In the genomic region with DNA sequence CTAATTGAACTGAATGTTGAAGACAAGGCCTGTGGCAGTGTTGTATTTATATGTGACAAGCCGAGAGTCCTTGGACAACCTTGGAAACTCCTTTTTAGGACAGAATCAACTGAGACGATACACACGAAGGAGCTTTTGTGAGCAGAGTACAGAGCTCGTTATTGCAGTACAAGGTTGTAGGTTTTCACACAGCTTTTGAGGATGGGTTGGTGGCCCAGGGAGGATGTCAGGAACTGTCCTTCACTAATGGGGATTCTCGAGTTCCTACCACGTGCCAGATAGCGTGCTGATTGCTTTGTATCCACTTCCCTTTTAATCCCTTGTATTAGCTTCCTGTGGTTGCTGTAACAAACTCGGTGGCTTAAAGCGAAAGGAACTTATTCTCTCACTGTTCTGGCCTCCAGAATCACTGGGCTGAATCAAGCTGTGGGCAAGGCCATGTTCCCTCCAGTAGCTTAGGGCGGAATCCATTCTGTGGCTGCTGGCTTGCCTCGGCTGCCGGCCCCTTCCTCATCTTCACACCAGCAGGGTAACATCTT, we compare ENCODE assay signal across 9 cellular contexts. TPM values are rescaled to one million over a fixed set of nuclear protein-coding genes. Genes with fewer than 3 reads are reported as not detected.
DNase-seq lines count a peak whose midpoint lies in the region; ATAC-seq and TF ChIP-seq lines count a peak whose summit lies in the region.
"Had no signal": no experiment of that assay in that cellular context is flagged by ENCODE, and none has a peak within 500 bp of the region (broad histone marks: within the 10 kb centered on the region; RNA-seq: fewer than 3 reads in every experiment).

No MANE protein-coding gene starts in this region.

- ATAC-seq in HG02884 (IDR thresholded peaks at IDR 0.05; ENCODE audit: unreplicated experiment) (peak; percentile 35), thoracic aorta (ENCODE audit: insufficient number of reproducible peaks, low FRiP score, low read depth) (no peak)

- DNase-seq in DMS 273 (lab: John Stamatoyannopoulos, UW; ENCODE audit: unreplicated experiment) (peak; percentile 27), DMS 273 treated with DMSO at 0.1 percent for 48 hours (lab: John Stamatoyannopoulos, UW) (no peak), OCI-M1 (lab: John Stamatoyannopoulos, UW) (peak; percentile 94), fibroblast of villous mesenchyme (ENCODE audit: low read depth) (peak; percentile 19), thoracic aorta (ENCODE audit: low spot score) (no peak), HuH-7.5 (ENCODE audit: low spot score) (no peak), EL (no peak)

- TF ChIP-seq CTCF in fibroblast of villous mesenchyme (IDR thresholded peaks at IDR 0.05; ENCODE audit: insufficient read depth, low read depth, low read length): no peak
- TF ChIP-seq CTCF in thoracic aorta (IDR thresholded peaks at IDR 0.05): no peak

- peak overlapping the region in 1 of 2 donors; percentile 36 for H3K27ac ChIP-seq in thoracic aorta
- H3K27ac ChIP-seq: 22Rv1 had no signal

- H3K9me3 ChIP-seq in thoracic aorta: no peaks in the 10 kb centered on the region

- H3K27me3 ChIP-seq in thoracic aorta (replicated peaks; ENCODE audit: insufficient read depth): no peaks in the 10 kb centered on the region

- peaks cover 8 to 10% of the 10 kb centered on the region in 2 donors for H3K4me1 ChIP-seq in thoracic aorta (ENCODE audit: control insufficient read depth in 1 of 2, low read depth in 2 of 2)

- H3K4me3 ChIP-seq in fibroblast of villous mesenchyme (ENCODE audit: low read depth, low read length) (no peak overlapping the region), thoracic aorta (peak overlapping the region; percentile 5)

- no peaks in the 10 kb centered on the region for H3K36me3 ChIP-seq in thoracic aorta

RNA-seq across cellular contexts. Expression of a gene that starts 20.2 kb away (rescaled TPM):
- total RNA-seq in fibroblast of villous mesenchyme: 22.2 and 26.8 TPM in 2 replicates
- 10 to 100 TPM; 29.4 to 40.6 TPM for total RNA-seq in thoracic aorta

Comparison
In these comparisons a context has a peak if more than half of its experiments do, and no peak if none do; other contexts are left out.
1. DNase-seq: peak in DMS 273 (single experiment), OCI-M1 (single experiment) and fibroblast of villous mesenchyme (single experiment); none in DMS 273 treated with DMSO at 0.1 percent for 48 hours (single experiment), thoracic aorta (single experiment), HuH-7.5 (single experiment) and EL (single experiment).